Comparison of ENCODE assay signal across 29 cellular contexts in the genomic region with DNA sequence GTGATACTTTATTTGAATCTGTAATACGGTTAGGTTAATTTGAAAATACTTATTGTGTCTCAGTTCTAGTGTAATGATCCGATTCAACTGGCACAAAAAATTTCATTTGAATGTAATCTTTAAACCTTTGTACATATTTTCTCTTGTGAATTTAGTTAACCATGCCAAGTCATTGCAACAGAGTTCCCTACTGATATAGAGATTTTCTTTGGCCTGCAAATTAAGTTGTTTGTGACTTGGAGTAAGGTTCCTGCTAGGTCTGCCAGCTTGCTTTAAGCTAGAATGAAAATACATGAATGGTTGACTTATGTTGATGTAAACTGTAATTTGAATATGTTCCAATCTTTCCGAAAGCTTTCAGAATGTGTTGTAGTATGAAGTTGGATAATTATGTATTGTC.
"Had no signal": no experiment of that assay in that cellular context is flagged by ENCODE, and none has a peak within 500 bp of the region (broad histone marks: within the 10 kb centered on the region; RNA-seq: fewer than 3 reads in every experiment).

No MANE protein-coding gene starts in this region.

- H3K27me3 Mint-ChIP-seq: effector memory CD8-positive, alpha-beta T cell; memory B cell; progenitor cell of endocrine pancreas; stimulated activated memory B cell treated with anti-CD40 and anti-IgM and Interleukin-4, amounts not matched to agents 10 μg/mL and 1 μg/mL and 100 μg/mL, for 72 hours; type B pancreatic cell had no signal

- H3K4me3 Mint-ChIP-seq: effector memory CD8-positive, alpha-beta T cell; immature natural killer cell; memory B cell; natural killer cell; stimulated activated memory B cell treated with anti-CD40 and anti-IgM and Interleukin-4, amounts not matched to agents 10 μg/mL and 1 μg/mL and 100 μg/mL, for 72 hours; type B pancreatic cell had no signal

- H3K9ac ChIP-seq: parathyroid adenoma had no signal

- FAIRE-seq: endometrium had no signal

- DNase-seq: cortex of kidney; effector memory CD8-positive, alpha-beta T cell; foreskin keratinocyte; heart right ventricle; hippocampal formation; immature natural killer cell; islet precursor cell; kidney glomerular epithelial cell; left colon; left ventricle myocardium superior; natural killer cell; occipital lobe; right cardiac atrium; spleen; stimulated activated CD4-positive, alpha-beta T cell treated with anti-CD3 and anti-CD28 coated beads, Interleukin-4, amount 100 ng/mL, for 4 hours; stimulated activated naive CD8-positive, alpha-beta T cell treated with anti-CD3 and anti-CD28 coated beads, Interleukin-15, Interleukin-2, amounts not matched to agents 100 U/mL and 50 U/mL, for 24 hours; substantia nigra; testis; tibial artery had no signal

- H3K27ac ChIP-seq: foreskin keratinocyte, gastroesophageal sphincter, heart right ventricle, parathyroid adenoma, skin epidermis, spleen, testis, tibial artery had no signal

- H3K27ac Mint-ChIP-seq: effector memory CD8-positive, alpha-beta T cell; immature natural killer cell; memory B cell; natural killer cell; progenitor cell of endocrine pancreas; stimulated activated memory B cell treated with anti-CD40 and anti-IgM and Interleukin-4, amounts not matched to agents 10 μg/mL and 1 μg/mL and 100 μg/mL, for 72 hours; type B pancreatic cell had no signal

- H3K9me3 Mint-ChIP-seq: type B pancreatic cell had no signal

- ATAC-seq: effector memory CD8-positive, alpha-beta T cell; esophagus mucosa; foreskin keratinocyte; gastroesophageal sphincter; heart right ventricle; left colon; left ventricle myocardium superior; natural killer cell; right cardiac atrium; stimulated activated memory B cell treated with anti-CD40 and anti-IgM and Interleukin-4, amounts not matched to agents 10 μg/mL and 1 μg/mL and 100 μg/mL, for 72 hours; stimulated activated naive CD8-positive, alpha-beta T cell treated with anti-CD3 and anti-CD28 coated beads, Interleukin-15, Interleukin-2, amounts not matched to agents 100 U/mL and 50 U/mL, for 24 hours had no signal

- H3K36me3 Mint-ChIP-seq: immature natural killer cell; memory B cell; stimulated activated memory B cell treated with anti-CD40 and anti-IgM and Interleukin-4, amounts not matched to agents 10 μg/mL and 1 μg/mL and 100 μg/mL, for 72 hours; type B pancreatic cell had no signal

- H3K4me1 Mint-ChIP-seq: immature natural killer cell; memory B cell; natural killer cell; stimulated activated memory B cell treated with anti-CD40 and anti-IgM and Interleukin-4, amounts not matched to agents 10 μg/mL and 1 μg/mL and 100 μg/mL, for 72 hours had no signal

- H3K4me3 ChIP-seq: gastroesophageal sphincter, heart right ventricle, lung, skin epidermis, spleen, testis, tibial artery had no signal

- H3K27me3 ChIP-seq: foreskin keratinocyte, gastroesophageal sphincter, heart right ventricle, spleen, testis, tibial artery had no signal

- H3K36me3 ChIP-seq: gastroesophageal sphincter, heart right ventricle, spleen, tibial artery had no signal

- H3K9me3 ChIP-seq: testis had no signal

- H3K4me1 ChIP-seq: foreskin keratinocyte, gastroesophageal sphincter, heart right ventricle, parathyroid adenoma, spleen, testis, tibial artery had no signal
